2 cellular contexts compared by ENCODE assay signal in the genomic region with DNA sequence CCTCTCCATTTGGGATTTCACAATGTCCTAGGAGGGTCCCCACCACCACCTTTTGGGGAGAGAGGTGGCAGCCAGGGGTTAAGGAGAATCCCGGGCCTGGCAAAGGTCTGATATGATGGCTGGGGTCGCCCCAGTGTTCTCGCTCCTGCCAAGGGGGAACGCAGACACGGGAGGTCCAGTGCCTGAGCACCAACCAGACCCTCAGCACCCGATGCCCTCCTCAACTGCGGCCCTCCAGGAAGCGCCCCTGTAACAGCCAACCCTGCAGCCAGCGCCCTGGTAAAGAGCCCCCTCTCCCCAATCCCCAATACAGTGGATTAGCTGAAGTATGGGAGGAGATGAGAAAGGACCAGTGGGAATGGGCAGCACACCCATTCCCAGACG.
TF ChIP-seq lines count a peak whose summit lies in the region.

No MANE protein-coding gene starts in this region.

TF ChIP-seq in IMR-90, 13 proteins besides CTCF, POLR2A, EP300 and RAD21:
- TF ChIP-seq, protein P1, sequence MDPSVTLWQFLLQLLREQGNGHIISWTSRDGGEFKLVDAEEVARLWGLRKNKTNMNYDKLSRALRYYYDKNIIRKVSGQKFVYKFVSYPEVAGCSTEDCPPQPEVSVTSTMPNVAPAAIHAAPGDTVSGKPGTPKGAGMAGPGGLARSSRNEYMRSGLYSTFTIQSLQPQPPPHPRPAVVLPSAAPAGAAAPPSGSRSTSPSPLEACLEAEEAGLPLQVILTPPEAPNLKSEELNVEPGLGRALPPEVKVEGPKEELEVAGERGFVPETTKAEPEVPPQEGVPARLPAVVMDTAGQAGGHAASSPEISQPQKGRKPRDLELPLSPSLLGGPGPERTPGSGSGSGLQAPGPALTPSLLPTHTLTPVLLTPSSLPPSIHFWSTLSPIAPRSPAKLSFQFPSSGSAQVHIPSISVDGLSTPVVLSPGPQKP (IDR thresholded peaks at IDR 0.05; ENCODE audit: borderline replicate concordance, low read depth, low read length) = no peak
- TF ChIP-seq BHLHE40 (IDR thresholded peaks at IDR 0.05; ENCODE audit: low read depth, low read length) (no peak), FOS (IDR thresholded peaks at IDR 0.05; ENCODE audit: low read depth, low read length) (no peak), CHD1 (IDR thresholded peaks at IDR 0.05; ENCODE audit: low read depth, low read length) (no peak), RCOR1 (IDR thresholded peaks at IDR 0.05; ENCODE audit: insufficient replicate concordance, low read length) (no peak), CEBPB (IDR thresholded peaks at IDR 0.05; ENCODE audit: low read depth, low read length) (no peak), MAFK (IDR thresholded peaks at IDR 0.05; ENCODE audit: low read depth, low read length) (no peak), NFE2L2 (IDR thresholded peaks at IDR 0.05; ENCODE audit: low read depth, low read length) (no peak), RFX5 (IDR thresholded peaks at IDR 0.05; ENCODE audit: low read depth, low read length) (no peak), MAZ (IDR thresholded peaks at IDR 0.05; ENCODE audit: borderline replicate concordance, low read depth, low read length) (no peak), MXI1 (IDR thresholded peaks at IDR 0.05; ENCODE audit: borderline replicate concordance, low read depth, low read length) (no peak), SMC3 (IDR thresholded peaks at IDR 0.05; ENCODE audit: low read depth, low read length) (no peak)
- TF ChIP-seq, protein P2, sequence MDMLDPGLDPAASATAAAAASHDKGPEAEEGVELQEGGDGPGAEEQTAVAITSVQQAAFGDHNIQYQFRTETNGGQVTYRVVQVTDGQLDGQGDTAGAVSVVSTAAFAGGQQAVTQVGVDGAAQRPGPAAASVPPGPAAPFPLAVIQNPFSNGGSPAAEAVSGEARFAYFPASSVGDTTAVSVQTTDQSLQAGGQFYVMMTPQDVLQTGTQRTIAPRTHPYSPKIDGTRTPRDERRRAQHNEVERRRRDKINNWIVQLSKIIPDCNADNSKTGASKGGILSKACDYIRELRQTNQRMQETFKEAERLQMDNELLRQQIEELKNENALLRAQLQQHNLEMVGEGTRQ (IDR thresholded peaks at IDR 0.05; ENCODE audit: low read depth, low read length) = no peak
TF ChIP-seq in IMR-90: peak in this region for 0.

TF ChIP-seq in SK-N-SH, 30 proteins besides CTCF, POLR2A, EP300 and RAD21:
- TF ChIP-seq ELF1 (IDR thresholded peaks at IDR 0.05) = no peak
- no peak for TF ChIP-seq RFX5 (IDR thresholded peaks at IDR 0.05; ENCODE audit: low read length)
- TF ChIP-seq, protein P2 (IDR thresholded peaks at IDR 0.05; ENCODE audit: borderline replicate concordance, low read depth, low read length) = no peak
- no peak for TF ChIP-seq FOSL2 (IDR thresholded peaks at IDR 0.05; ENCODE audit: borderline replicate concordance, low read depth)
- no peak for TF ChIP-seq TAF1 (IDR thresholded peaks at IDR 0.05; ENCODE audit: borderline replicate concordance, low read depth, low read length)
- no peak for TF ChIP-seq MXI1 (IDR thresholded peaks at IDR 0.05; ENCODE audit: low read depth, low read length)
- TF ChIP-seq POLR2AphosphoS5 (IDR thresholded peaks at IDR 0.05; ENCODE audit: low read depth, low read length) = no peak; the same call in 1 of the 2 replicates
- TF ChIP-seq SMC3 (IDR thresholded peaks at IDR 0.05; ENCODE audit: low read depth, low read length) = no peak
- TF ChIP-seq NRF1 (IDR thresholded peaks at IDR 0.05; ENCODE audit: low read depth, low read length) = no peak
- no peak for TF ChIP-seq FOXJ3 (CRISPR knock-in tag; IDR thresholded peaks at IDR 0.05)
